In genomic region chr4:67234296-67234695, GRCh38 we compare ENCODE assay signal across 25 cellular contexts.
A peak's percentile ranks its signal among the peaks of the same experiment; 100 is the strongest.
DNase-seq lines count a peak whose midpoint lies in the region; ATAC-seq and TF ChIP-seq lines count a peak whose summit lies in the region.
"Had no signal": no experiment of that assay in that cellular context is flagged by ENCODE, and none has a peak within 500 bp of the region (broad histone marks: within the 10 kb centered on the region; RNA-seq: fewer than 3 reads in every experiment).

No MANE protein-coding gene starts in this region.

- DNase-seq in HS-27A (ENCODE audit: low read depth), result peak; percentile 46
- no peak for DNase-seq in chondrocyte (ENCODE audit: low spot score)
- DNase-seq in kidney glomerular epithelial cell (lab: John Stamatoyannopoulos, UW), result peak; percentile 25
- DNase-seq in retinal pigment epithelial cell (ENCODE audit: low read depth), result peak; percentile 5
- no peak for DNase-seq in stimulated activated naive CD4-positive, alpha-beta T cell (lab: John Stamatoyannopoulos, UW)
- DNase-seq in CD4-positive, alpha-beta T cell, result no peak
- DNase-seq in activated naive CD8-positive, alpha-beta T cell treated with anti-CD3 and anti-CD28 coated beads for 36 hours, result no peak
- no peak for DNase-seq in NCI-H146 (lab: John Stamatoyannopoulos, UW)
- DNase-seq: activated CD4-positive, alpha-beta T cell treated with anti-CD3 and anti-CD28 coated beads for 4 hours; activated gamma-delta T cell treated with Interleukin-2 at 50 U/mL for 16 hours; activated T-cell treated with anti-CD3 and anti-CD28 coated beads, Interleukin-2, amount 50 U/mL, for 24 hours; adrenal gland; dermis blood vessel endothelial cell; heart right ventricle; left ventricle myocardium inferior; MV-4-11; NCI-H1694 treated with DMSO at 0.1 percent for 48 hours; NCI-H2171 treated with DMSO at 0.1 percent for 48 hours; NCI-H526; stimulated activated CD8-positive, alpha-beta memory T cell treated with anti-CD3 and anti-CD28 coated beads, Interleukin-4, amount 100 ng/mL, for 48 hours; T-helper 17 cell had no signal

- H3K4me1 Mint-ChIP-seq in chondrocyte (ENCODE audit: low read depth), result peaks cover 10% of the 10 kb centered on the region
- H3K4me1 Mint-ChIP-seq in CD4-positive, alpha-beta T cell (ENCODE audit: low read depth), result no peaks in the 10 kb centered on the region
- no peaks in the 10 kb centered on the region for H3K4me1 Mint-ChIP-seq in activated naive CD8-positive, alpha-beta T cell treated with anti-CD3 and anti-CD28 coated beads for 36 hours
- H3K4me1 Mint-ChIP-seq: neural crest cell, T-helper 17 cell had no signal

- no peak for ATAC-seq in CD4-positive, alpha-beta T cell (ENCODE audit: poor library complexity)
- ATAC-seq: heart right ventricle, T-helper 17 cell had no signal

- no peak overlapping the region for H3K27ac ChIP-seq in CD4-positive, alpha-beta T cell (ENCODE audit: low read depth, low read length)
- H3K27ac ChIP-seq: adrenal gland, cardiac muscle cell, heart right ventricle, left ventricle myocardium inferior, tibial nerve had no signal

- H3K4me3 ChIP-seq in retinal pigment epithelial cell (ENCODE audit: low read length), result no peak overlapping the region
- H3K4me3 ChIP-seq: adrenal gland, cardiac muscle cell, heart right ventricle, left ventricle myocardium inferior, tibial nerve had no signal

- no peaks in the 10 kb centered on the region for H3K27me3 Mint-ChIP-seq in chondrocyte (ENCODE audit: low read depth)
- H3K27me3 Mint-ChIP-seq in CD4-positive, alpha-beta T cell, result no peaks in the 10 kb centered on the region
- H3K27me3 Mint-ChIP-seq in activated naive CD8-positive, alpha-beta T cell treated with anti-CD3 and anti-CD28 coated beads for 36 hours, result no peaks in the 10 kb centered on the region
- H3K27me3 Mint-ChIP-seq: activated T-cell treated with anti-CD3 and anti-CD28 coated beads, Interleukin-2, amount 50 U/mL, for 24 hours; progenitor cell of endocrine pancreas; T-helper 17 cell had no signal

- no peaks in the 10 kb centered on the region for H3K9me3 Mint-ChIP-seq in chondrocyte (ENCODE audit: low read depth)
- H3K9me3 Mint-ChIP-seq in CD4-positive, alpha-beta T cell, result no peaks in the 10 kb centered on the region
- H3K9me3 Mint-ChIP-seq in activated naive CD8-positive, alpha-beta T cell treated with anti-CD3 and anti-CD28 coated beads for 36 hours, result peaks cover 1% of the 10 kb centered on the region
- H3K9me3 Mint-ChIP-seq: activated T-cell treated with anti-CD3 and anti-CD28 coated beads, Interleukin-2, amount 50 U/mL, for 24 hours had no signal

- H3K4me3 Mint-ChIP-seq in chondrocyte (ENCODE audit: unreplicated experiment), result no peak overlapping the region
- no peak overlapping the region for H3K4me3 Mint-ChIP-seq in CD4-positive, alpha-beta T cell
- no peak overlapping the region for H3K4me3 Mint-ChIP-seq in activated naive CD8-positive, alpha-beta T cell treated with anti-CD3 and anti-CD28 coated beads for 36 hours
- H3K4me3 Mint-ChIP-seq: activated T-cell treated with anti-CD3 and anti-CD28 coated beads, Interleukin-2, amount 50 U/mL, for 24 hours; neural crest cell; T-helper 17 cell had no signal

- POLR2A ChIA-PET in CD4-positive, alpha-beta T cell (lab: Charles Lee), result no interaction called here

- CTCF ChIA-PET in CD4-positive, alpha-beta T cell (lab: Charles Lee), result no interaction called here

- H3K27me3 ChIP-seq in CD4-positive, alpha-beta T cell (ENCODE audit: control insufficient read depth, insufficient read depth, low read length), result no peaks in the 10 kb centered on the region
- H3K27me3 ChIP-seq: adrenal gland, cardiac muscle cell, heart right ventricle, tibial nerve had no signal

- TF ChIP-seq CTCF in chondrocyte (IDR thresholded peaks at IDR 0.05) (no peak), retinal pigment epithelial cell (conservative IDR thresholded peaks at IDR 0.05; ENCODE audit: low read depth, low read length) (no peak)
- no peak for TF ChIP-seq CTCF in CD4-positive, alpha-beta T cell (IDR thresholded peaks at IDR 0.05)

- H3K9me3 ChIP-seq in CD4-positive, alpha-beta T cell (ENCODE audit: control insufficient read depth, low read length), result no peaks in the 10 kb centered on the region
- H3K9me3 ChIP-seq: adrenal gland, heart right ventricle, tibial nerve had no signal

- H3K36me3 Mint-ChIP-seq in chondrocyte (ENCODE audit: low read depth), result no peaks in the 10 kb centered on the region
- no peaks in the 10 kb centered on the region for H3K36me3 Mint-ChIP-seq in CD4-positive, alpha-beta T cell (ENCODE audit: low read depth)
- H3K36me3 Mint-ChIP-seq in activated naive CD8-positive, alpha-beta T cell treated with anti-CD3 and anti-CD28 coated beads for 36 hours, result no peaks in the 10 kb centered on the region

- peak overlapping the region; percentile 39 for H3K27ac Mint-ChIP-seq in chondrocyte (ENCODE audit: unreplicated experiment)
- no peak overlapping the region for H3K27ac Mint-ChIP-seq in CD4-positive, alpha-beta T cell
- H3K27ac Mint-ChIP-seq in activated naive CD8-positive, alpha-beta T cell treated with anti-CD3 and anti-CD28 coated beads for 36 hours, result no peak overlapping the region
- H3K27ac Mint-ChIP-seq: activated T-cell treated with anti-CD3 and anti-CD28 coated beads, Interleukin-2, amount 50 U/mL, for 24 hours; progenitor cell of endocrine pancreas; T-helper 17 cell had no signal

- intact Hi-C loops in CD4-positive, alpha-beta T cell (cut with DNase I, micrococcal nuclease), result no loop called here

Comparison
In these comparisons a context has a peak if more than half of its experiments do, and no peak if none do; other contexts are left out.
1. DNase-seq: peak in HS-27A (single experiment), kidney glomerular epithelial cell (single experiment) and retinal pigment epithelial cell (single experiment); none in chondrocyte (single experiment), stimulated activated naive CD4-positive, alpha-beta T cell (0 of 6), CD4-positive, alpha-beta T cell (0 of 10), activated naive CD8-positive, alpha-beta T cell treated with anti-CD3 and anti-CD28 coated beads for 36 hours (single experiment) and NCI-H146 (single experiment).